21 cellular contexts compared by ENCODE assay signal in genomic region chr4:53321988-53322289, GRCh38. TPM values are rescaled to one million over a fixed set of nuclear protein-coding genes. Genes with fewer than 3 reads are reported as not detected.
DNase-seq lines count a peak whose midpoint lies in the region; ATAC-seq, FAIRE-seq and TF ChIP-seq lines count a peak whose summit lies in the region.
"Had no signal": no experiment of that assay in that cellular context is flagged by ENCODE, and none has a peak within 500 bp of the region (broad histone marks: within the 10 kb centered on the region; RNA-seq: fewer than 3 reads in every experiment).

No MANE protein-coding gene starts in this region.

- peaks cover 25% of the 10 kb centered on the region for H3K79me2 ChIP-seq in astrocyte (ENCODE audit: insufficient read depth, low read length)

- no peaks in the 10 kb centered on the region for H3K36me3 ChIP-seq in heart right ventricle
- H3K36me3 ChIP-seq in astrocyte (ENCODE audit: insufficient read depth, low read length), result no peaks in the 10 kb centered on the region
- no peaks in the 10 kb centered on the region for H3K36me3 ChIP-seq in lung (ENCODE audit: control insufficient read depth in 2 of 2, insufficient read depth in 2 of 2, low read length in 2 of 2)
- H3K36me3 ChIP-seq in upper lobe of left lung, result no peaks in the 10 kb centered on the region
- H3K36me3 ChIP-seq in BE2C, result peaks cover 3% of the 10 kb centered on the region; the same call in 1 of the 2 replicates
- H3K36me3 ChIP-seq: sigmoid colon, tibial nerve had no signal

- no peak overlapping the region for H3K4me3 Mint-ChIP-seq in astrocyte (ENCODE audit: unreplicated experiment)

- ATAC-seq in heart right ventricle (no peak), lung (ENCODE audit: insufficient read depth, low FRiP score) (no peak), upper lobe of left lung (ENCODE audit: low FRiP score in 2 of 2) (no peak), GM21526 (IDR thresholded peaks at IDR 0.05; ENCODE audit: low FRiP score, unreplicated experiment) (no peak), GM18517 (IDR thresholded peaks at IDR 0.05; ENCODE audit: unreplicated experiment) (no peak)

- intact Hi-C loops in heart right ventricle (cut with DNase I) (no loop called here), cardiac septum (cut with DNase I) (no loop called here)

- H3K4me3 ChIP-seq in heart right ventricle, result peak overlapping the region in 1 of 10 donors; percentile 8
- peak overlapping the region; percentile 40 for H3K4me3 ChIP-seq in astrocyte (ENCODE audit: insufficient read depth, low read depth, low read length)
- no peak overlapping the region for H3K4me3 ChIP-seq in lung
- H3K4me3 ChIP-seq in upper lobe of left lung, result no peak overlapping the region
- no peak overlapping the region for H3K4me3 ChIP-seq in BE2C (ENCODE audit: low read depth, low read length)
- H3K4me3 ChIP-seq: sigmoid colon, tibial nerve had no signal

- no peaks in the 10 kb centered on the region for H3K27me3 Mint-ChIP-seq in astrocyte (ENCODE audit: low read depth, unreplicated experiment)

- peaks cover 1% of the 10 kb centered on the region for H3K9me3 Mint-ChIP-seq in astrocyte (ENCODE audit: unreplicated experiment)

- peak overlapping the region; percentile 49 for H3K9ac ChIP-seq in astrocyte (ENCODE audit: low read length)

- 91 to 95% methylated on average over 2 of the region's 2 CpGs for WGBS in heart right ventricle, 2 donors
- 91 to 95% methylated on average over 2 of the region's 2 CpGs for WGBS in lung, 2 donors
- WGBS in upper lobe of left lung, 2 donors, result 91 to 95% methylated on average over 2 of the region's 2 CpGs

- H3K27ac ChIP-seq in heart right ventricle (peak overlapping the region in 7 of 10 donors; percentile 25 to 79 (median 61)), astrocyte (ENCODE audit: low read depth, low read length) (peak overlapping the region; percentile 86), lung (ENCODE audit: low read depth in 1 of 2, low read length in 1 of 2) (peak overlapping the region; percentile 26 to 68), upper lobe of left lung (peak overlapping the region in 3 of 4 donors; percentile 18 to 69 (median 46))
- H3K27ac ChIP-seq: sigmoid colon had no signal

- H3K9me3 ChIP-seq in heart right ventricle (no peaks in the 10 kb centered on the region), astrocyte (ENCODE audit: insufficient read depth, low read depth, low read length) (no peaks in the 10 kb centered on the region), lung (ENCODE audit: control insufficient read depth in 2 of 2, insufficient read depth in 1 of 2, low read length in 1 of 2) (no peaks in the 10 kb centered on the region), upper lobe of left lung (no peaks in the 10 kb centered on the region), BE2C (no peaks in the 10 kb centered on the region; the same call in 1 of the 2 replicates)
- H3K9me3 ChIP-seq: sigmoid colon, tibial nerve had no signal

- FAIRE-seq in astrocyte (lab: Jason Lieb, UNC), result peak; percentile 23

- H3K4me1 Mint-ChIP-seq in astrocyte (ENCODE audit: low read depth, unreplicated experiment), result peaks cover 10% of the 10 kb centered on the region

- no peak overlapping the region for H3K27ac Mint-ChIP-seq in astrocyte (ENCODE audit: unreplicated experiment)

- TF ChIP-seq POLR2A in upper lobe of left lung (IDR thresholded peaks at IDR 0.05), result no peak

- peak overlapping the region; percentile 81 for H3K4me2 ChIP-seq in astrocyte (ENCODE audit: low read length)

- no peak for DNase-seq in heart right ventricle
- no peak for DNase-seq in cardiac septum (ENCODE audit: low spot score)
- DNase-seq in astrocyte (ENCODE audit: low read depth), result no peak
- DNase-seq in lung (ENCODE audit: low spot score), result no peak
- DNase-seq in upper lobe of left lung, result no peak
- no peak for DNase-seq in BE2C
- DNase-seq: activated CD4-positive, CD25-positive, alpha-beta regulatory T cell treated with anti-CD3 and anti-CD28 coated beads, Interleukin-2, amount 50 U/mL, for 72 hours; activated effector memory CD4-positive, alpha-beta T cell treated with anti-CD3 and anti-CD28 coated beads, Interleukin-2, amount 50 U/mL, for 16 hours; aorta; cortex of kidney; head of caudate nucleus; islet precursor cell; KG1; NCI-H1105 treated with DMSO at 0.1 percent for 48 hours; NCI-H2227 treated with DMSO at 0.1 percent for 48 hours; Right ventricle myocardium superior; sigmoid colon; stimulated activated CD4-positive, alpha-beta T cell treated with anti-CD3 and anti-CD28 coated beads, Interleukin-4, amount 100 ng/mL, for 4 hours had no signal

- TF ChIP-seq EP300 in upper lobe of left lung (IDR thresholded peaks at IDR 0.05), result no peak

- H2AFZ ChIP-seq in astrocyte (ENCODE audit: low read depth, low read length), result peak overlapping the region; percentile 3

- H3K27me3 ChIP-seq in heart right ventricle (no peaks in the 10 kb centered on the region), astrocyte (ENCODE audit: insufficient read depth, low read length) (no peaks in the 10 kb centered on the region), lung (ENCODE audit: control insufficient read depth, insufficient read depth) (no peaks in the 10 kb centered on the region), upper lobe of left lung (no peaks in the 10 kb centered on the region), BE2C (no peaks in the 10 kb centered on the region)
- H3K27me3 ChIP-seq: sigmoid colon, tibial nerve had no signal

- H3K4me1 ChIP-seq in heart right ventricle, result peaks cover 0 to 23% (median 17%) of the 10 kb centered on the region in 9 donors
- H3K4me1 ChIP-seq in astrocyte (ENCODE audit: insufficient read depth, low read length), result peaks cover 22% of the 10 kb centered on the region
- peaks cover 2 to 6% of the 10 kb centered on the region in 2 donors for H3K4me1 ChIP-seq in lung (ENCODE audit: control insufficient read depth in 2 of 2, insufficient read depth in 2 of 2, low read length in 2 of 2)
- peaks cover 7 to 11% (median 8%) of the 10 kb centered on the region in 4 donors for H3K4me1 ChIP-seq in upper lobe of left lung
- peaks cover 6% of the 10 kb centered on the region for H3K4me1 ChIP-seq in BE2C

- H3K36me3 Mint-ChIP-seq in astrocyte (ENCODE audit: low read depth, unreplicated experiment), result peaks cover under 1% of the 10 kb centered on the region

- TF ChIP-seq CTCF in heart right ventricle (IDR thresholded peaks at IDR 0.05), result no peak
- TF ChIP-seq CTCF in astrocyte (IDR thresholded peaks at IDR 0.05; ENCODE audit: insufficient read depth, low read depth, low read length), result no peak
- TF ChIP-seq CTCF in lung (IDR thresholded peaks at IDR 0.05; ENCODE audit: control extremely low read depth, extremely low read depth), result no peak
- TF ChIP-seq CTCF in upper lobe of left lung (IDR thresholded peaks at IDR 0.05), result no peak
- TF ChIP-seq CTCF in BE2C (IDR thresholded peaks at IDR 0.05; ENCODE audit: low read depth, low read length), result no peak

- H4K20me1 ChIP-seq in astrocyte (ENCODE audit: insufficient read depth, low read length), result no peaks in the 10 kb centered on the region

RNA-seq across cellular contexts. Expression of gene SCFD2, which starts 43.9 kb away (rescaled TPM):
- 10 to 100 TPM in 5 of 10 donors, 1 to 10 TPM in 5; 7.5 to 15.0 (median 10.2) TPM for total RNA-seq in heart right ventricle
- polyA plus RNA-seq in heart right ventricle, result 1 to 10 TPM; 2.9 to 7.5 TPM
- 9.7 TPM for total RNA-seq in cardiac septum
- total RNA-seq in astrocyte, result 11.9 and 13.9 TPM in 2 replicates
- 10 to 100 TPM; 22.4 to 28.7 TPM for total RNA-seq in lung
- polyA plus RNA-seq in lung, result 10 to 100 TPM in 1 of 2 donors, 1 to 10 TPM in 1; 5.2 to 10.3 TPM
- total RNA-seq in upper lobe of left lung, result 10 to 100 TPM; 15.2 to 33.5 (median 20.0) TPM
- 38.5 TPM for polyA plus RNA-seq in BE2C (2012; ENCODE audit: insufficient read depth, insufficient read length, low read depth)

RNA-seq across cellular contexts. Expression of gene FIP1L1, which starts 55.5 kb away (rescaled TPM):
- total RNA-seq in heart right ventricle (10 to 100 TPM; 26.9 to 47.0 (median 33.7) TPM), cardiac septum (39.2 TPM), astrocyte (45.4 and 50.9 TPM in 2 replicates), lung (10 to 100 TPM; 31.6 to 82.8 TPM), upper lobe of left lung (10 to 100 TPM; 30.0 to 67.9 (median 39.7) TPM)
- polyA plus RNA-seq in heart right ventricle (10 to 100 TPM; 27.5 to 28.2 TPM), lung (10 to 100 TPM; 22.1 to 32.4 TPM)
- polyA plus RNA-seq in BE2C (2012; ENCODE audit: insufficient read depth, insufficient read length, low read depth), result 31.2 TPM
